1 cellular context compared by ENCODE assay signal in the genomic region with DNA sequence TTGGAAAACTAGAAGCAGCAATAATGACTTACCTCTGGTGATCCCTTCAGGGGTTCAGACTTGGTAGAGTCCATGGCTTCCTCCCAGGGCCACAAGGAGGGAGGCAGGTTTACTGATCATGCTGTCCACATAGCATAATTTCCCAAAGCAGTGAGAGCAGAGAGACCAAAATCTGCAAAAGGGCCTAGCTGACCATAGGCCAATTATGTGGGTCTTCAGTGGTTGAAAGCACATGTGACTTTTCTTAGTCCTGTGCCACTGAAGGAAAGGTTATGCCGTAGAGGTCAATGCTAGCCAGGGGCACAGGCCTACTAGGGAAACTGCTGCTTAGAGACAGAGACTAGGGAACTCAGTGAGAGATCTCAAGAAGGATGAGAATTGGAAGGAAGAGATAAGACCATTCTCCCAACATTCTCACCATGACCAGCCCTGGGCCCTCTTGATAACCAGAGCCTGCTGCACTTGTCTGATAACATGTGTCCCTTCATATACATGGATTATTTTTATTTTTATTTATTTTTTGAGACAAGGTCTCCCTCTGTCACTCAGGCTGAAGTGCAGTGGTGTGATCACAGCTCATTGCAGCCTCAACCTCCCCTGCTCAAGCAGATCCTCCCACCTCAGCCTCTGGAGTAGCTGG.
TF ChIP-seq lines count a peak whose summit lies in the region.

No MANE protein-coding gene starts in this region.

TF ChIP-seq in K562, 482 proteins besides CTCF, POLR2A, EP300 and RAD21 (continued from another document and continues in another):
- TF ChIP-seq, protein P1, sequence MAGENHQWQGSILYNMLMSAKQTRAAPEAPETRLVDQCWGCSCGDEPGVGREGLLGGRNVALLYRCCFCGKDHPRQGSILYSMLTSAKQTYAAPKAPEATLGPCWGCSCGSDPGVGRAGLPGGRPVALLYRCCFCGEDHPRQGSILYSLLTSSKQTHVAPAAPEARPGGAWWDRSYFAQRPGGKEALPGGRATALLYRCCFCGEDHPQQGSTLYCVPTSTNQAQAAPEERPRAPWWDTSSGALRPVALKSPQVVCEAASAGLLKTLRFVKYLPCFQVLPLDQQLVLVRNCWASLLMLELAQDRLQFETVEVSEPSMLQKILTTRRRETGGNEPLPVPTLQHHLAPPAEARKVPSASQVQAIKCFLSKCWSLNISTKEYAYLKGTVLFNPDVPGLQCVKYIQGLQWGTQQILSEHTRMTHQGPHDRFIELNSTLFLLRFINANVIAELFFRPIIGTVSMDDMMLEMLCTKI (IDR thresholded peaks at IDR 0.05; ENCODE audit: partially characterized antibody): no peak
- TF ChIP-seq ZNF830 (CRISPR knock-in tag; IDR thresholded peaks at IDR 0.05) (0 out of 2 replicates have a peak, but pooled peaks have one; percentile 39), RBM15 (IDR thresholded peaks at IDR 0.05; ENCODE audit: insufficient read depth, low read length) (no peak), BRD4 (IDR thresholded peaks at IDR 0.05) (no peak), NFRKB (IDR thresholded peaks at IDR 0.05; ENCODE audit: low read depth) (peak; percentile 96), PTBP1 (IDR thresholded peaks at IDR 0.05; ENCODE audit: low read depth, low read length) (no peak), MAFF (IDR thresholded peaks at IDR 0.05; ENCODE audit: low read length) (no peak; the same call in 1 of the 2 replicates), ARID2 (IDR thresholded peaks at IDR 0.05) (no peak), ETV1 (tag; conservative IDR thresholded peaks at IDR 0.05; ENCODE audit: low read depth) (peak; percentile 64), RUNX1 (IDR thresholded peaks at IDR 0.05; ENCODE audit: low read depth) (peak; percentile 83; the same call in 1 of the 2 replicates), RBFOX2 (IDR thresholded peaks at IDR 0.05; ENCODE audit: low read depth, low read length) (no peak), HSF4 (CRISPR knock-in tag; IDR thresholded peaks at IDR 0.05; ENCODE audit: borderline replicate concordance) (peak; percentile 87; the same call in 1 of the 2 replicates), ARNT (IDR thresholded peaks at IDR 0.05) (peak in 1 of 2 experiments; percentile 96; a peak in 2 of 4 replicates), E2F1 (CRISPR knock-in tag; IDR thresholded peaks at IDR 0.05) (no peak), ZNF282 (CRISPR knock-in tag; IDR thresholded peaks at IDR 0.05) (no peak), KAT7 (CRISPR knock-in tag; IDR thresholded peaks at IDR 0.05; ENCODE audit: borderline replicate concordance) (peak; percentile 81; the same call in 1 of the 2 replicates), KDM2B (CRISPR knock-in tag; IDR thresholded peaks at IDR 0.05) (no peak), SUPT5H (IDR thresholded peaks at IDR 0.05) (peak; percentile 71), ZNF239 (CRISPR knock-in tag; IDR thresholded peaks at IDR 0.05) (peak; percentile 56; the same call in 1 of the 2 replicates), ATF6 (CRISPR knock-in tag; IDR thresholded peaks at IDR 0.05) (0 out of 2 replicates have a peak, but pooled peaks have one; percentile 51), ZNF143 (CRISPR knock-in tag; IDR thresholded peaks at IDR 0.05) (peak; percentile 41; the same call in 1 of the 2 replicates), POLR2G (IDR thresholded peaks at IDR 0.05; ENCODE audit: low read depth, low read length) (no peak; the same call in 1 of the 2 replicates), SP1 (CRISPR knock-in tag; IDR thresholded peaks at IDR 0.05) (peak; percentile 62; the same call in 1 of the 2 replicates), ZNF24 (IDR thresholded peaks at IDR 0.05) (peak; percentile 72; the same call in 1 of the 2 replicates), AFF4 (CRISPR knock-in tag; IDR thresholded peaks at IDR 0.05) (peak; percentile 84), ELF1 (tag; IDR thresholded peaks at IDR 0.05) (peak; percentile 26; the same call in 1 of the 2 replicates), CBX8 (IDR thresholded peaks at IDR 0.05; ENCODE audit: borderline replicate concordance, extremely low read depth, low read depth, low read length, poor library complexity, severe bottlenecking) (no peak), C11orf30 (IDR thresholded peaks at IDR 0.05; ENCODE audit: low read depth) (no peak), CAMTA2 (CRISPR knock-in tag; conservative IDR thresholded peaks at IDR 0.05) (no peak), ZNF165 (CRISPR knock-in tag; IDR thresholded peaks at IDR 0.05; ENCODE audit: borderline replicate concordance) (peak; percentile 78), ZHX1 (conservative IDR thresholded peaks at IDR 0.05; ENCODE audit: low read length) (no peak), ZNF121 (CRISPR knock-in tag; conservative IDR thresholded peaks at IDR 0.05) (no peak), SP2 (IDR thresholded peaks at IDR 0.05; ENCODE audit: extremely low read depth, low read depth, low read length, poor library complexity, severe bottlenecking) (no peak)
- TF ChIP-seq, protein P2, sequence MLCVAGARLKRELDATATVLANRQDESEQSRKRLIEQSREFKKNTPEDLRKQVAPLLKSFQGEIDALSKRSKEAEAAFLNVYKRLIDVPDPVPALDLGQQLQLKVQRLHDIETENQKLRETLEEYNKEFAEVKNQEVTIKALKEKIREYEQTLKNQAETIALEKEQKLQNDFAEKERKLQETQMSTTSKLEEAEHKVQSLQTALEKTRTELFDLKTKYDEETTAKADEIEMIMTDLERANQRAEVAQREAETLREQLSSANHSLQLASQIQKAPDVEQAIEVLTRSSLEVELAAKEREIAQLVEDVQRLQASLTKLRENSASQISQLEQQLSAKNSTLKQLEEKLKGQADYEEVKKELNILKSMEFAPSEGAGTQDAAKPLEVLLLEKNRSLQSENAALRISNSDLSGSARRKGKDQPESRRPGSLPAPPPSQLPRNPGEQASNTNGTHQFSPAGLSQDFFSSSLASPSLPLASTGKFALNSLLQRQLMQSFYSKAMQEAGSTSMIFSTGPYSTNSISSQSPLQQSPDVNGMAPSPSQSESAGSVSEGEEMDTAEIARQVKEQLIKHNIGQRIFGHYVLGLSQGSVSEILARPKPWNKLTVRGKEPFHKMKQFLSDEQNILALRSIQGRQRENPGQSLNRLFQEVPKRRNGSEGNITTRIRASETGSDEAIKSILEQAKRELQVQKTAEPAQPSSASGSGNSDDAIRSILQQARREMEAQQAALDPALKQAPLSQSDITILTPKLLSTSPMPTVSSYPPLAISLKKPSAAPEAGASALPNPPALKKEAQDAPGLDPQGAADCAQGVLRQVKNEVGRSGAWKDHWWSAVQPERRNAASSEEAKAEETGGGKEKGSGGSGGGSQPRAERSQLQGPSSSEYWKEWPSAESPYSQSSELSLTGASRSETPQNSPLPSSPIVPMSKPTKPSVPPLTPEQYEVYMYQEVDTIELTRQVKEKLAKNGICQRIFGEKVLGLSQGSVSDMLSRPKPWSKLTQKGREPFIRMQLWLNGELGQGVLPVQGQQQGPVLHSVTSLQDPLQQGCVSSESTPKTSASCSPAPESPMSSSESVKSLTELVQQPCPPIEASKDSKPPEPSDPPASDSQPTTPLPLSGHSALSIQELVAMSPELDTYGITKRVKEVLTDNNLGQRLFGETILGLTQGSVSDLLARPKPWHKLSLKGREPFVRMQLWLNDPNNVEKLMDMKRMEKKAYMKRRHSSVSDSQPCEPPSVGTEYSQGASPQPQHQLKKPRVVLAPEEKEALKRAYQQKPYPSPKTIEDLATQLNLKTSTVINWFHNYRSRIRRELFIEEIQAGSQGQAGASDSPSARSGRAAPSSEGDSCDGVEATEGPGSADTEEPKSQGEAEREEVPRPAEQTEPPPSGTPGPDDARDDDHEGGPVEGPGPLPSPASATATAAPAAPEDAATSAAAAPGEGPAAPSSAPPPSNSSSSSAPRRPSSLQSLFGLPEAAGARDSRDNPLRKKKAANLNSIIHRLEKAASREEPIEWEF (CRISPR knock-in tag; IDR thresholded peaks at IDR 0.05): no peak
- TF ChIP-seq, protein P3, sequence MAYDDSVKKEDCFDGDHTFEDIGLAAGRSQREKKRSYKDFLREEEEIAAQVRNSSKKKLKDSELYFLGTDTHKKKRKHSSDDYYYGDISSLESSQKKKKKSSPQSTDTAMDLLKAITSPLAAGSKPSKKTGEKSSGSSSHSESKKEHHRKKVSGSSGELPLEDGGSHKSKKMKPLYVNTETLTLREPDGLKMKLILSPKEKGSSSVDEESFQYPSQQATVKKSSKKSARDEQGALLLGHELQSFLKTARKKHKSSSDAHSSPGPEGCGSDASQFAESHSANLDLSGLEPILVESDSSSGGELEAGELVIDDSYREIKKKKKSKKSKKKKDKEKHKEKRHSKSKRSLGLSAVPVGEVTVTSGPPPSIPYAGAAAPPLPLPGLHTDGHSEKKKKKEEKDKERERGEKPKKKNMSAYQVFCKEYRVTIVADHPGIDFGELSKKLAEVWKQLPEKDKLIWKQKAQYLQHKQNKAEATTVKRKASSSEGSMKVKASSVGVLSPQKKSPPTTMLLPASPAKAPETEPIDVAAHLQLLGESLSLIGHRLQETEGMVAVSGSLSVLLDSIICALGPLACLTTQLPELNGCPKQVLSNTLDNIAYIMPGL (CRISPR knock-in tag; IDR thresholded peaks at IDR 0.05): no peak
- TF ChIP-seq, protein P4, sequence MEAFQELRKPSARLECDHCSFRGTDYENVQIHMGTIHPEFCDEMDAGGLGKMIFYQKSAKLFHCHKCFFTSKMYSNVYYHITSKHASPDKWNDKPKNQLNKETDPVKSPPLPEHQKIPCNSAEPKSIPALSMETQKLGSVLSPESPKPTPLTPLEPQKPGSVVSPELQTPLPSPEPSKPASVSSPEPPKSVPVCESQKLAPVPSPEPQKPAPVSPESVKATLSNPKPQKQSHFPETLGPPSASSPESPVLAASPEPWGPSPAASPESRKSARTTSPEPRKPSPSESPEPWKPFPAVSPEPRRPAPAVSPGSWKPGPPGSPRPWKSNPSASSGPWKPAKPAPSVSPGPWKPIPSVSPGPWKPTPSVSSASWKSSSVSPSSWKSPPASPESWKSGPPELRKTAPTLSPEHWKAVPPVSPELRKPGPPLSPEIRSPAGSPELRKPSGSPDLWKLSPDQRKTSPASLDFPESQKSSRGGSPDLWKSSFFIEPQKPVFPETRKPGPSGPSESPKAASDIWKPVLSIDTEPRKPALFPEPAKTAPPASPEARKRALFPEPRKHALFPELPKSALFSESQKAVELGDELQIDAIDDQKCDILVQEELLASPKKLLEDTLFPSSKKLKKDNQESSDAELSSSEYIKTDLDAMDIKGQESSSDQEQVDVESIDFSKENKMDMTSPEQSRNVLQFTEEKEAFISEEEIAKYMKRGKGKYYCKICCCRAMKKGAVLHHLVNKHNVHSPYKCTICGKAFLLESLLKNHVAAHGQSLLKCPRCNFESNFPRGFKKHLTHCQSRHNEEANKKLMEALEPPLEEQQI (IDR thresholded peaks at IDR 0.05): no peak
